Comparison of ENCODE assay signal across 30 cellular contexts in genomic region chr7:102255501-102255900, GRCh38.
"Had no signal": no experiment of that assay in that cellular context is flagged by ENCODE, and none has a peak within 500 bp of the region (broad histone marks: within the 10 kb centered on the region; RNA-seq: fewer than 3 reads in every experiment).

No MANE protein-coding gene starts in this region.

- H3K27ac Mint-ChIP-seq: activated CD4-positive, alpha-beta memory T cell treated with anti-CD3 and anti-CD28 coated beads for 36 hours; activated CD4-positive, alpha-beta T cell treated with anti-CD3 and anti-CD28 coated beads for 36 hours; activated CD4-positive, alpha-beta T cell treated with anti-CD3 and anti-CD28 coated beads, Interleukin-2, amount 10 ng/mL, durations not matched to agents 24 days and 14 days; activated CD8-positive, alpha-beta memory T cell treated with anti-CD3 and anti-CD28 coated beads, Interleukin-2, amount 10 ng/mL, durations not matched to agents 7 days and 5 days; activated CD8-positive, alpha-beta T cell treated with anti-CD3 and anti-CD28 coated beads, Interleukin-2, amount 10 ng/mL, durations not matched to agents 7 days and 5 days; activated naive CD4-positive, alpha-beta T cell treated with anti-CD3 and anti-CD28 coated beads for 36 hours; activated naive CD4-positive, alpha-beta T cell treated with anti-CD3 and anti-CD28 coated beads, Interleukin-2, amount 50 U/mL, for 24 hours; activated naive CD8-positive, alpha-beta T cell treated with anti-CD3 and anti-CD28 coated beads for 36 hours; activated naive CD8-positive, alpha-beta T cell treated with anti-CD3 and anti-CD28 coated beads, Interleukin-2, amount 50 U/mL, for 24 hours; activated T-helper 1 cell treated with anti-CD3 and anti-CD28 coated beads, Interleukin-12 subunit alpha, Interleukin-12 subunit beta, Interleukin-2, Interleukin-4 antibody, amounts not matched to agents 30 ng/mL and 10 ng/mL and 1 ng/mL, durations not matched to agents 14 hours and 24 hours and 36 hours; activated T-helper 2 cell treated with anti-CD3 and anti-CD28 coated beads, Interferon-gamma antibody, Interleukin-2, Interleukin-4, amounts not matched to agents 10 μg/mL and 5 μg/mL and 100 μg/mL, durations not matched to agents 14 hours and 24 hours and 36 hours; effector memory CD8-positive, alpha-beta T cell had no signal

- ATAC-seq: activated CD4-positive, alpha-beta T cell treated with anti-CD3 and anti-CD28 coated beads for 36 hours; activated CD8-positive, alpha-beta memory T cell treated with anti-CD3 and anti-CD28 coated beads, Interleukin-2, amount 10 ng/mL, durations not matched to agents 7 days and 5 days; activated CD8-positive, alpha-beta T cell treated with anti-CD3 and anti-CD28 coated beads, Interleukin-2, amount 10 ng/mL, durations not matched to agents 7 days and 5 days; activated naive CD8-positive, alpha-beta T cell treated with anti-CD3 and anti-CD28 coated beads, Interleukin-2, amount 50 U/mL, for 24 hours; body of pancreas; effector memory CD8-positive, alpha-beta T cell; foreskin keratinocyte; gastroesophageal sphincter had no signal

- H3K9me3 Mint-ChIP-seq: activated CD4-positive, alpha-beta memory T cell treated with anti-CD3 and anti-CD28 coated beads for 36 hours; activated CD4-positive, alpha-beta T cell treated with anti-CD3 and anti-CD28 coated beads, Interleukin-2, amount 10 ng/mL, durations not matched to agents 24 days and 14 days; activated naive CD4-positive, alpha-beta T cell treated with anti-CD3 and anti-CD28 coated beads for 36 hours; activated naive CD4-positive, alpha-beta T cell treated with anti-CD3 and anti-CD28 coated beads, Interleukin-2, amount 50 U/mL, for 24 hours; activated naive CD8-positive, alpha-beta T cell treated with anti-CD3 and anti-CD28 coated beads for 36 hours; activated naive CD8-positive, alpha-beta T cell treated with anti-CD3 and anti-CD28 coated beads, Interleukin-2, amount 50 U/mL, for 24 hours; activated T-helper 1 cell treated with anti-CD3 and anti-CD28 coated beads, Interleukin-12 subunit alpha, Interleukin-12 subunit beta, Interleukin-2, Interleukin-4 antibody, amounts not matched to agents 30 ng/mL and 10 ng/mL and 1 ng/mL, durations not matched to agents 14 hours and 24 hours and 36 hours; activated T-helper 2 cell treated with anti-CD3 and anti-CD28 coated beads, Interferon-gamma antibody, Interleukin-2, Interleukin-4, amounts not matched to agents 10 μg/mL and 5 μg/mL and 100 μg/mL, durations not matched to agents 14 hours and 24 hours and 36 hours; effector memory CD8-positive, alpha-beta T cell had no signal

- DNase-seq: activated CD4-positive, alpha-beta memory T cell treated with anti-CD3 and anti-CD28 coated beads for 36 hours; activated CD4-positive, alpha-beta T cell treated with anti-CD3 and anti-CD28 coated beads for 36 hours; activated CD4-positive, alpha-beta T cell treated with anti-CD3 and anti-CD28 coated beads, Interleukin-2, amount 10 ng/mL, durations not matched to agents 24 days and 14 days; activated CD4-positive, CD25-positive, alpha-beta regulatory T cell; activated CD4-positive, CD25-positive, alpha-beta regulatory T cell treated with anti-CD3 and anti-CD28 coated beads, Interleukin-2, amount 50 U/mL, for 72 hours; activated CD8-positive, alpha-beta memory T cell treated with anti-CD3 and anti-CD28 coated beads, Interleukin-2, amount 10 ng/mL, durations not matched to agents 7 days and 5 days; activated CD8-positive, alpha-beta memory T cell treated with anti-CD3 and anti-CD28 coated beads, Interleukin-2, amount 50 U/mL, for 4 hours; activated CD8-positive, alpha-beta T cell treated with anti-CD3 and anti-CD28 coated beads, Interleukin-2, amount 10 ng/mL, durations not matched to agents 7 days and 5 days; activated effector memory CD4-positive, alpha-beta T cell treated with anti-CD3 and anti-CD28 coated beads, Interleukin-2, amount 50 U/mL, for 16 hours; activated naive CD4-positive, alpha-beta T cell treated with anti-CD3 and anti-CD28 coated beads for 36 hours; activated naive CD8-positive, alpha-beta T cell treated with anti-CD3 and anti-CD28 coated beads for 36 hours; activated naive CD8-positive, alpha-beta T cell treated with anti-CD3 and anti-CD28 coated beads, Interleukin-2, amount 50 U/mL, for 24 hours; activated T-cell treated with anti-CD3 and anti-CD28 coated beads, Interleukin-2, amount 50 U/mL, for 1 hour; activated T-cell treated with anti-CD3 and anti-CD28 coated beads, Interleukin-2, amount 50 U/mL, for 48 hours; adrenal gland; amygdala; aorta; body of pancreas; caudate nucleus; cortex of kidney; dermis blood vessel endothelial cell; effector CD4-positive, alpha-beta T cell; effector memory CD8-positive, alpha-beta T cell; erythroblast; foreskin keratinocyte; T-helper 2 cell had no signal

- H3K36me3 Mint-ChIP-seq: activated CD8-positive, alpha-beta memory T cell treated with anti-CD3 and anti-CD28 coated beads, Interleukin-2, amount 10 ng/mL, durations not matched to agents 7 days and 5 days; activated naive CD8-positive, alpha-beta T cell treated with anti-CD3 and anti-CD28 coated beads for 36 hours had no signal

- H3K4me1 Mint-ChIP-seq: activated CD4-positive, alpha-beta T cell treated with anti-CD3 and anti-CD28 coated beads for 36 hours; activated CD4-positive, alpha-beta T cell treated with anti-CD3 and anti-CD28 coated beads, Interleukin-2, amount 10 ng/mL, durations not matched to agents 24 days and 14 days; activated CD8-positive, alpha-beta memory T cell treated with anti-CD3 and anti-CD28 coated beads, Interleukin-2, amount 10 ng/mL, durations not matched to agents 7 days and 5 days; activated naive CD4-positive, alpha-beta T cell treated with anti-CD3 and anti-CD28 coated beads, Interleukin-2, amount 50 U/mL, for 24 hours; activated naive CD8-positive, alpha-beta T cell treated with anti-CD3 and anti-CD28 coated beads for 36 hours; activated naive CD8-positive, alpha-beta T cell treated with anti-CD3 and anti-CD28 coated beads, Interleukin-2, amount 50 U/mL, for 24 hours had no signal

- H3K4me3 Mint-ChIP-seq: activated CD4-positive, alpha-beta memory T cell treated with anti-CD3 and anti-CD28 coated beads for 36 hours; activated CD4-positive, alpha-beta T cell treated with anti-CD3 and anti-CD28 coated beads for 36 hours; activated CD4-positive, alpha-beta T cell treated with anti-CD3 and anti-CD28 coated beads, Interleukin-2, amount 10 ng/mL, durations not matched to agents 24 days and 14 days; activated CD8-positive, alpha-beta memory T cell treated with anti-CD3 and anti-CD28 coated beads, Interleukin-2, amount 10 ng/mL, durations not matched to agents 7 days and 5 days; activated CD8-positive, alpha-beta T cell treated with anti-CD3 and anti-CD28 coated beads, Interleukin-2, amount 10 ng/mL, durations not matched to agents 7 days and 5 days; activated naive CD4-positive, alpha-beta T cell treated with anti-CD3 and anti-CD28 coated beads for 36 hours; activated naive CD4-positive, alpha-beta T cell treated with anti-CD3 and anti-CD28 coated beads, Interleukin-2, amount 50 U/mL, for 24 hours; activated naive CD8-positive, alpha-beta T cell treated with anti-CD3 and anti-CD28 coated beads for 36 hours; activated naive CD8-positive, alpha-beta T cell treated with anti-CD3 and anti-CD28 coated beads, Interleukin-2, amount 50 U/mL, for 24 hours; activated T-helper 1 cell treated with anti-CD3 and anti-CD28 coated beads, Interleukin-12 subunit alpha, Interleukin-12 subunit beta, Interleukin-2, Interleukin-4 antibody, amounts not matched to agents 30 ng/mL and 10 ng/mL and 1 ng/mL, durations not matched to agents 14 hours and 24 hours and 36 hours; effector memory CD8-positive, alpha-beta T cell had no signal

- H3K27me3 Mint-ChIP-seq: activated CD4-positive, alpha-beta memory T cell treated with anti-CD3 and anti-CD28 coated beads for 36 hours; activated CD4-positive, alpha-beta T cell treated with anti-CD3 and anti-CD28 coated beads for 36 hours; activated CD4-positive, alpha-beta T cell treated with anti-CD3 and anti-CD28 coated beads, Interleukin-2, amount 10 ng/mL, durations not matched to agents 24 days and 14 days; activated CD8-positive, alpha-beta memory T cell treated with anti-CD3 and anti-CD28 coated beads, Interleukin-2, amount 10 ng/mL, durations not matched to agents 7 days and 5 days; activated naive CD4-positive, alpha-beta T cell treated with anti-CD3 and anti-CD28 coated beads, Interleukin-2, amount 50 U/mL, for 24 hours; activated naive CD8-positive, alpha-beta T cell treated with anti-CD3 and anti-CD28 coated beads for 36 hours; activated naive CD8-positive, alpha-beta T cell treated with anti-CD3 and anti-CD28 coated beads, Interleukin-2, amount 50 U/mL, for 24 hours; effector memory CD8-positive, alpha-beta T cell had no signal
